In genomic region chr3:43288850-43289249, GRCh38 we compare ENCODE assay signal across 10 cellular contexts. TPM values are rescaled to one million over a fixed set of nuclear protein-coding genes. Genes with fewer than 3 reads are reported as not detected.
A peak's percentile ranks its signal among the peaks of the same experiment; 100 is the strongest.
DNase-seq lines count a peak whose midpoint lies in the region; ATAC-seq and TF ChIP-seq lines count a peak whose summit lies in the region.
"Had no signal": no experiment of that assay in that cellular context is flagged by ENCODE, and none has a peak within 500 bp of the region (broad histone marks: within the 10 kb centered on the region; RNA-seq: fewer than 3 reads in every experiment).

No MANE protein-coding gene starts in this region.

- peak overlapping the region; percentile 5; the same call in 1 of the 2 replicates for H3K56ac ChIP-seq in IMR-90 (ENCODE audit: extremely low read depth, insufficient read depth, low read length)

- H3K4ac ChIP-seq in IMR-90 (ENCODE audit: low read depth, low read length), result peak overlapping the region; percentile 36

- peak overlapping the region; percentile 37 for H2BK5ac ChIP-seq in IMR-90 (ENCODE audit: low read depth, low read length, poor library complexity, severe bottlenecking)

- no peak for TF ChIP-seq CTCF in A673 (conservative IDR thresholded peaks at IDR 0.05; ENCODE audit: low read depth, low read length)
- TF ChIP-seq CTCF in IMR-90 (conservative IDR thresholded peaks at IDR 0.05; ENCODE audit: low read depth, low read length), result no peak
- TF ChIP-seq CTCF in chondrocyte (IDR thresholded peaks at IDR 0.05), result no peak

- BruUV-seq in A673 (replicated peaks; lab: Mats Ljungman, UMichigan) (no TSS peak), IMR-90 (replicated peaks; lab: Mats Ljungman, UMichigan) (no TSS peak)

- H3K9me1 ChIP-seq in IMR-90 (ENCODE audit: insufficient read depth, low read length), result peaks cover 31% of the 10 kb centered on the region

- DNase-seq in A673 (ENCODE audit: low spot score), result no peak
- no peak for DNase-seq in IMR-90
- DNase-seq in chondrocyte (ENCODE audit: low spot score), result no peak
- no peak for DNase-seq in naive thymus-derived CD8-positive, alpha-beta T cell
- DNase-seq in H7, result no peak
- DNase-seq in DMS79 (lab: John Stamatoyannopoulos, UW), result no peak
- no peak for DNase-seq in erythroblast (lab: John Stamatoyannopoulos, UW)
- no peak for DNase-seq in activated CD8-positive, alpha-beta memory T cell treated with anti-CD3 and anti-CD28 coated beads, Interleukin-2, amount 50 U/mL, for 48 hours
- DNase-seq: GDM1, NCI-H774 had no signal

- no peaks in the 10 kb centered on the region for H3K9me3 Mint-ChIP-seq in chondrocyte (ENCODE audit: low read depth)
- H3K9me3 Mint-ChIP-seq in naive thymus-derived CD8-positive, alpha-beta T cell, result no peaks in the 10 kb centered on the region

- no peak overlapping the region for H3K27ac ChIP-seq in A673 (ENCODE audit: low read depth, low read length, poor library complexity, severe bottlenecking)
- no peak overlapping the region for H3K27ac ChIP-seq in IMR-90 (ENCODE audit: insufficient read depth, low read length)

- H3K4me1 Mint-ChIP-seq in chondrocyte (ENCODE audit: low read depth), result peaks cover 55% of the 10 kb centered on the region
- peaks cover 42 to 62% (median 55%) of the 10 kb centered on the region in 4 donors for H3K4me1 Mint-ChIP-seq in naive thymus-derived CD8-positive, alpha-beta T cell

- no peaks in the 10 kb centered on the region for H3K36me3 ChIP-seq in A673 (ENCODE audit: insufficient read depth, low read length, poor library complexity, severe bottlenecking)
- H3K36me3 ChIP-seq in IMR-90 (ENCODE audit: control insufficient read depth, insufficient read depth, low read length), result peaks cover 8% of the 10 kb centered on the region; the same call in 1 of the 2 replicates
- H3K36me3 ChIP-seq in H7 (replicated peaks; ENCODE audit: control insufficient read depth, insufficient read depth, low read length), result no peaks in the 10 kb centered on the region; the same call in 1 of the 2 replicates

- H4K91ac ChIP-seq in IMR-90 (ENCODE audit: insufficient read depth, low read depth, low read length), result no peak overlapping the region

- no peak overlapping the region for H2AK9ac ChIP-seq in IMR-90 (replicated peaks; ENCODE audit: low read depth, low read length, poor library complexity)

- POLR2A ChIA-PET in A673 (lab: Charles Lee; ENCODE audit: low non-redundant PET) (no interaction called here), IMR-90 (lab: Charles Lee; ENCODE audit: unreplicated experiment) (no interaction called here)
- POLR2A ChIA-PET in naive thymus-derived CD8-positive, alpha-beta T cell (lab: Charles Lee), result interaction anchor here (0.6 to 4.6 kb wide), 9 partner anchors 8 to 109 kb away, joined by 3 to 43 read pairs (median 3); no protein-coding TSS in a partner anchor

- intact Hi-C loops in A673 (cut with micrococcal nuclease; ENCODE audit: unreplicated experiment) (no loop called here), IMR-90 (cut with micrococcal nuclease) (loop anchor here (10.0 kb wide), 1 partner anchor 124 kb away; no protein-coding TSS in a partner anchor)

- peak overlapping the region; percentile 95 for H3K4me2 ChIP-seq in IMR-90 (ENCODE audit: low read depth, low read length)

- dilution Hi-C loops in IMR-90 (cut with HindIII; ENCODE audit: low sequenced_read_pairs, unreplicated experiment), result no loop called here

- no peaks in the 10 kb centered on the region for H3K9me3 ChIP-seq in A673 (ENCODE audit: low read depth, low read length, poor library complexity, severe bottlenecking)
- H3K9me3 ChIP-seq in IMR-90 (ENCODE audit: control insufficient read depth, insufficient read depth, low read length), result no peaks in the 10 kb centered on the region

- peak overlapping the region; percentile 74 for H3K27ac Mint-ChIP-seq in chondrocyte (ENCODE audit: unreplicated experiment)
- peak overlapping the region; percentile 95 to 99 (median 97) for H3K27ac Mint-ChIP-seq in naive thymus-derived CD8-positive, alpha-beta T cell

- no peak overlapping the region for H3K18ac ChIP-seq in IMR-90 (ENCODE audit: low read depth, low read length)

- peaks cover 4% of the 10 kb centered on the region for H3K36me3 Mint-ChIP-seq in chondrocyte (ENCODE audit: low read depth)
- peaks cover 7 to 48% (median 22%) of the 10 kb centered on the region in 3 donors for H3K36me3 Mint-ChIP-seq in naive thymus-derived CD8-positive, alpha-beta T cell

- H3K4me3 ChIP-seq in A673 (ENCODE audit: low read depth, low read length, poor library complexity, severe bottlenecking), result peak overlapping the region; percentile 15
- H3K4me3 ChIP-seq in IMR-90 (ENCODE audit: insufficient read depth, low read depth, low read length), result peak overlapping the region; percentile 40; the same call in 1 of the 2 replicates
- H3K4me3 ChIP-seq in H7 (ENCODE audit: insufficient read depth, low read depth, low read length), result no peak overlapping the region

- H4K20me1 ChIP-seq in IMR-90 (ENCODE audit: insufficient read depth, low read length), result peaks cover 52% of the 10 kb centered on the region

- H4K8ac ChIP-seq in IMR-90 (ENCODE audit: low read depth in 2 of 2, low read length in 2 of 2), result peak overlapping the region in 1 of 2 experiments; percentile 26; a peak in 1 of 4 replicates

- no peak overlapping the region for H2BK120ac ChIP-seq in IMR-90 (ENCODE audit: low read depth, low read length)

- no peak for TF ChIP-seq POLR2A in IMR-90 (IDR thresholded peaks at IDR 0.05; ENCODE audit: low read depth, low read length)
- no peak for TF ChIP-seq POLR2A in erythroblast (IDR thresholded peaks at IDR 0.05; ENCODE audit: low read length)

- CTCF ChIA-PET in A673 (lab: Charles Lee) (no interaction called here), IMR-90 (lab: Yijun Ruan, JAX) (interaction anchor here (0.5 kb wide), 1 partner anchor 682 kb away, joined by 3 read pairs; no protein-coding TSS in a partner anchor)

- peaks cover 3% of the 10 kb centered on the region for H3K27me3 Mint-ChIP-seq in chondrocyte (ENCODE audit: low read depth)
- peaks cover 0 to 2% (median 0%) of the 10 kb centered on the region in 5 donors for H3K27me3 Mint-ChIP-seq in naive thymus-derived CD8-positive, alpha-beta T cell

- H4K5ac ChIP-seq in IMR-90 (ENCODE audit: low read depth, low read length), result no peak overlapping the region

- no peak overlapping the region for H3K9ac ChIP-seq in IMR-90 (ENCODE audit: low read depth, low read length)

- peak overlapping the region; percentile 60 for H3K4me3 Mint-ChIP-seq in chondrocyte (ENCODE audit: unreplicated experiment)
- H3K4me3 Mint-ChIP-seq in naive thymus-derived CD8-positive, alpha-beta T cell, result peak overlapping the region; percentile 93 to 100 (median 98)

- no peak overlapping the region for H2BK15ac ChIP-seq in IMR-90 (ENCODE audit: low read depth, low read length)

- H3K4me1 ChIP-seq in A673 (ENCODE audit: insufficient read depth, low read length, poor library complexity, severe bottlenecking), result no peaks in the 10 kb centered on the region
- peaks cover 15% of the 10 kb centered on the region for H3K4me1 ChIP-seq in IMR-90 (ENCODE audit: control insufficient read depth, insufficient read depth, low read length)

- no peak overlapping the region for H2AK5ac ChIP-seq in IMR-90 (ENCODE audit: low read depth, low read length)

- ATAC-seq in IMR-90 (ENCODE audit: low read depth), result no peak
- ATAC-seq in naive thymus-derived CD8-positive, alpha-beta T cell, result no peak

- no peak overlapping the region for H2BK20ac ChIP-seq in IMR-90 (ENCODE audit: low read depth, low read length)

- peak overlapping the region; percentile 78; the same call in 1 of the 2 replicates for H3K14ac ChIP-seq in IMR-90 (replicated peaks; ENCODE audit: low read depth, low read length)

- H3K79me1 ChIP-seq in IMR-90 (ENCODE audit: low read depth in 1 of 2, low read length in 2 of 2), result peaks cover 29 to 53% of the 10 kb centered on the region in 2 experiments; a peak in 3 of 4 replicates

- peak overlapping the region; percentile 57; the same call in 1 of the 2 replicates for H3K23ac ChIP-seq in IMR-90 (ENCODE audit: low read depth, low read length)

- 100% methylated on average over 2 of the region's 2 CpGs; no CpG with 5 or more reads in 1 of the 2 experiments for WGBS in IMR-90 (ENCODE audit: extremely low coverage in 2 of 2, insufficient read length in 1 of 2), 2 experiments

- TF ChIP-seq RAD21 in IMR-90 (IDR thresholded peaks at IDR 0.05; ENCODE audit: low read length), result no peak

- no peak overlapping the region for H2AFZ ChIP-seq in IMR-90 (replicated peaks; ENCODE audit: low read length, poor library complexity)

- in situ Hi-C loops in IMR-90 (cut with MboI; ENCODE audit: low sequenced_read_pairs), result no loop called here

- no peaks in the 10 kb centered on the region for H3K27me3 ChIP-seq in A673 (replicated peaks; ENCODE audit: insufficient read depth, low read depth, low read length, poor library complexity)
- no peaks in the 10 kb centered on the region; the same call in 1 of the 2 replicates for H3K27me3 ChIP-seq in IMR-90 (ENCODE audit: control insufficient read depth, insufficient read depth, low read length)
- peaks cover 2% of the 10 kb centered on the region; the same call in 1 of the 2 replicates for H3K27me3 ChIP-seq in H7 (ENCODE audit: control insufficient read depth, insufficient read depth, low read length)

TF ChIP-seq in IMR-90, 13 proteins besides CTCF, POLR2A, EP300 and RAD21:
- TF ChIP-seq RFX5 (IDR thresholded peaks at IDR 0.05; ENCODE audit: low read depth, low read length), result no peak
- TF ChIP-seq BHLHE40 (IDR thresholded peaks at IDR 0.05; ENCODE audit: low read depth, low read length), result no peak
- TF ChIP-seq RCOR1 (IDR thresholded peaks at IDR 0.05; ENCODE audit: insufficient replicate concordance, low read length), result no peak
- no peak for TF ChIP-seq CEBPB (IDR thresholded peaks at IDR 0.05; ENCODE audit: low read depth, low read length)
- no peak for TF ChIP-seq NFE2L2 (IDR thresholded peaks at IDR 0.05; ENCODE audit: low read depth, low read length)

RNA-seq across cellular contexts. Expression of gene SNRK, which starts 2.5 kb away (rescaled TPM):
- total RNA-seq in A673 (2021) (7.1 and 7.3 TPM in 2 replicates), IMR-90 (2012; rRNA removed) (20.6 and 23.1 TPM in 2 replicates), chondrocyte (16.0 to 20.3 TPM (median 18.1 TPM) in 3 replicates)
- polyA plus RNA-seq in IMR-90 (2012; rRNA removed), result 4.7 and 5.9 TPM in 2 replicates
- polyA plus RNA-seq in IMR-90 (2012; cell fraction: cytosol; rRNA removed), result 1.5 and 3.2 TPM in 2 replicates
- 9.9 and 18.3 TPM in 2 replicates for polyA plus RNA-seq in IMR-90 (2012; cell fraction: nucleus; rRNA removed; ENCODE audit: low replicate concordance)
- total RNA-seq in naive thymus-derived CD8-positive, alpha-beta T cell, result 100 to 1,000 TPM; 206 to 225 TPM
- 10 to 100 TPM; 71.1 to 97.5 (median 90.6) TPM for polyA plus RNA-seq in naive thymus-derived CD8-positive, alpha-beta T cell
- total RNA-seq in H7 (2014; rRNA removed; shearing (Covaris generic)), result 9.7 and 15.9 TPM in 2 replicates
